ENCODE assay signal across 24 cellular contexts in the genomic region with DNA sequence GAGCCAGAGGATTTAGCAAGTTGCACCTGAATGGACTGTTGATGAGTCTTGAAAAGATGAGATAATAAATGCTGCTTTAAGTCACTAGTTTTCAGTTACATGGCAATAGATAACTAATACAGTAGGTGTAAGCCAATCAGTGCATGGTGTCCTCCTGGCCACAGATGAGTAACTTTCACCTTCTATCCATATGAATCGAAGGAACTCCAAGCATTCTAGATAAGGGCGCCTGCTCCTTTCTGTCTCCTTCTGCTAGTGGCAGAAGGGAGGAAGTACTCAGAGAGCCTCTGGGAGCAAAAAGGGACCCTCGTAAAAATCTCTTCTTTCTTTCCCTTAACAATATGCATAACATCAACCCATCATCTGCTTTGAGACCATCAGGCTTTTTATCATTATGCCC.
"Had no signal": no experiment of that assay in that cellular context is flagged by ENCODE, and none has a peak within 500 bp of the region (broad histone marks: within the 10 kb centered on the region; RNA-seq: fewer than 3 reads in every experiment).

No MANE protein-coding gene starts in this region.

- ATAC-seq: K562, PC-3, Right ventricle myocardium inferior, SK-N-SH treated with all-trans-retinoic acid at 6 μM for 48 hours had no signal

- H3K27ac Mint-ChIP-seq: IgD-negative memory B cell had no signal

- H3K9ac ChIP-seq: KMS-11 had no signal

- H3K4me1 ChIP-seq: SJCRH30 had no signal

- H3K27me3 ChIP-seq: SJCRH30 had no signal

- H3K27ac ChIP-seq: HL-60, KMS-11, SJCRH30 had no signal

- H3K4me3 ChIP-seq: K562, SJCRH30 had no signal

- DNase-seq: MV-4-11, NCI-H1048, NCI-H1105, NCI-H1417 treated with DMSO at 0.1 percent for 48 hours, NCI-H146, NCI-H1694 treated with DMSO at 0.1 percent for 48 hours, NCI-H1930, NCI-H2081 treated with DMSO at 0.1 percent for 48 hours, NCI-H2171, NCI-H226, NCI-H446, NCI-H510A, NCI-H524 treated with DMSO at 0.1 percent for 48 hours, NCI-H69, NCI-H774, PC-3, SHP77 treated with DMSO at 0.1 percent for 48 hours, SJCRH30 had no signal

- H3K4me3 Mint-ChIP-seq: IgD-negative memory B cell had no signal

- H3K9me3 ChIP-seq: SJCRH30 had no signal
